22 cellular contexts compared by ENCODE assay signal in the genomic region with DNA sequence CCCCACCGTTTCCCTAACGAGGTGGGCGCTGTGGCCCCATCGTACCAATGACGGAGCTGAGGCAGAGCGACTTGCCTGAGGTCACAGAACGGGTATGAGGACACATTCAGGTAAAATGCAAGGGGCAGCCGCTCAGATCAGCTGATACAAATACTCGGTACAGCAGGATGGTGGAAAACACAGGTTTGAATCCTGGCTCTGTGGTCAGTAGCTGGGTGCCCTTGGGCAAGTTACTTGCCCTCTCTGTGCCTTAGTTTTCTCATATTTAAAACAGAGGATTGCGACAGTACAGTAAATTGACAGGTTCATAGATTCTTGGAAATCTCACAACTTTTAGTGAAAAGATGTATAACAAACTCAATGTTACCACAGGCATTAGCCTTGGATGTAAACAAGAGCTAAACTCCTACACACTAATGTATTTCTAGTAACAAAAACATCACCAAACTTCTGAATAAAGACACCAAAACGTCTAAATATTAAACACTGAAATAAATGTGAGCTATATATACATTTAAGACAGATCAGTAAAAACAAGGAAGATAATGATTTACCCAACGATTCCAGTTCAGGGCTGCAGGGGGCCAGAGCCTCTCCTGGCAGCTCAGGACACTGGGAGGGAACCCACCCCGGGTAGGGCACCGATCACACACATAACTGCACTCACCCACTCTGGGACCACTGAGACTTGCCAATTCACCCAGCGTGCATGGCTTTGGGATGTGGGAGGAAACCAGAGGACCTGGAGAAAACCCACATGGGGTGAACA.
DNase-seq lines count a peak whose midpoint lies in the region; ATAC-seq and TF ChIP-seq lines count a peak whose summit lies in the region.
"Had no signal": no experiment of that assay in that cellular context is flagged by ENCODE, and none has a peak within 500 bp of the region (broad histone marks: within the 10 kb centered on the region; RNA-seq: fewer than 3 reads in every experiment).

No MANE protein-coding gene starts in this region.

- no peaks in the 10 kb centered on the region for H3K4me1 Mint-ChIP-seq in endodermal cell
- H3K4me1 Mint-ChIP-seq in activated T-helper 17 cell treated with anti-CD3 and anti-CD28 coated beads, Interleukin-2, amount 50 U/mL, for 72 hours, result peaks cover 9% of the 10 kb centered on the region
- H3K4me1 Mint-ChIP-seq: activated CD4-positive, alpha-beta T cell treated with anti-CD3 and anti-CD28 coated beads for 36 hours; activated CD8-positive, alpha-beta memory T cell treated with anti-CD3 and anti-CD28 coated beads, Interleukin-2, amount 10 ng/mL, durations not matched to agents 7 days and 5 days had no signal

- no peak for ATAC-seq in activated T-helper 17 cell treated with anti-CD3 and anti-CD28 coated beads, Interleukin-2, amount 50 U/mL, for 72 hours (replicated peaks)
- ATAC-seq: activated CD4-positive, alpha-beta T cell treated with anti-CD3 and anti-CD28 coated beads for 36 hours; activated CD8-positive, alpha-beta memory T cell treated with anti-CD3 and anti-CD28 coated beads, Interleukin-2, amount 10 ng/mL, durations not matched to agents 7 days and 5 days; stimulated activated effector memory CD8-positive, alpha-beta T cell treated with anti-CD3 and anti-CD28 coated beads, Interleukin-12 subunit alpha, Interleukin-12 subunit beta, amount 100 ng/mL, for 72 hours had no signal

- no peak overlapping the region for H3K27ac Mint-ChIP-seq in endodermal cell
- H3K27ac Mint-ChIP-seq in activated T-helper 17 cell treated with anti-CD3 and anti-CD28 coated beads, Interleukin-2, amount 50 U/mL, for 72 hours, result no peak overlapping the region
- H3K27ac Mint-ChIP-seq: activated CD4-positive, alpha-beta T cell treated with anti-CD3 and anti-CD28 coated beads for 36 hours; activated CD8-positive, alpha-beta memory T cell treated with anti-CD3 and anti-CD28 coated beads, Interleukin-2, amount 10 ng/mL, durations not matched to agents 7 days and 5 days; CD4-positive, alpha-beta T cell; stimulated activated effector memory CD8-positive, alpha-beta T cell treated with anti-CD3 and anti-CD28 coated beads, Interleukin-12 subunit alpha, Interleukin-12 subunit beta, amount 100 ng/mL, for 72 hours had no signal

- H2AFZ ChIP-seq in osteoblast (ENCODE audit: low read length), result no peak overlapping the region

- H3K4me1 ChIP-seq in endodermal cell (ENCODE audit: control insufficient read depth, insufficient read depth, low read length) (no peaks in the 10 kb centered on the region), osteoblast (ENCODE audit: insufficient read depth, low read length) (no peaks in the 10 kb centered on the region), spleen (no peaks in the 10 kb centered on the region), ovary (ENCODE audit: insufficient read depth) (no peaks in the 10 kb centered on the region)

- TF ChIP-seq EP300 in ovary (IDR thresholded peaks at IDR 0.05), result no peak

- H3K36me3 ChIP-seq in endodermal cell (ENCODE audit: control insufficient read depth, insufficient read depth, low read length) (no peaks in the 10 kb centered on the region), osteoblast (ENCODE audit: insufficient read depth, low read length) (no peaks in the 10 kb centered on the region), spleen (peaks cover 0 to 72% (median 3%) of the 10 kb centered on the region in 6 donors), ovary (no peaks in the 10 kb centered on the region)
- H3K36me3 ChIP-seq: HAP-1 had no signal

- H4K20me1 ChIP-seq in osteoblast (ENCODE audit: insufficient read depth, low read length), result peaks cover 20% of the 10 kb centered on the region

- no peak overlapping the region for H3K27ac ChIP-seq in endodermal cell (ENCODE audit: low read depth, low read length)
- H3K27ac ChIP-seq in osteoblast (ENCODE audit: low read depth, low read length), result no peak overlapping the region
- H3K27ac ChIP-seq in spleen, result no peak overlapping the region
- no peak overlapping the region for H3K27ac ChIP-seq in ovary

- peak; percentile 63 for TF ChIP-seq CTCF in endodermal cell (conservative IDR thresholded peaks at IDR 0.05)
- peak; percentile 21 for TF ChIP-seq CTCF in osteoblast (IDR thresholded peaks at IDR 0.05; ENCODE audit: extremely low read depth, low read depth, low read length)
- no peak for TF ChIP-seq CTCF in spleen (IDR thresholded peaks at IDR 0.05 in 8 of 11, conservative IDR thresholded peaks at IDR 0.05 in 3 of 11)
- no peak for TF ChIP-seq CTCF in ovary (IDR thresholded peaks at IDR 0.05)

- no peak overlapping the region for H3K4me2 ChIP-seq in osteoblast (ENCODE audit: insufficient read depth, low read length)

- H3K9me3 ChIP-seq in endodermal cell (ENCODE audit: control insufficient read depth, low read length) (no peaks in the 10 kb centered on the region), osteoblast (ENCODE audit: low read depth, low read length) (no peaks in the 10 kb centered on the region), spleen (no peaks in the 10 kb centered on the region), ovary (no peaks in the 10 kb centered on the region)
- H3K9me3 ChIP-seq: HAP-1 had no signal

- peak; percentile 4 for DNase-seq in DMS114 treated with DMSO at 0.1 percent for 48 hours (lab: John Stamatoyannopoulos, UW; ENCODE audit: unreplicated experiment)
- peak; percentile 7 for DNase-seq in OCI-M1 (lab: John Stamatoyannopoulos, UW)
- DNase-seq in endodermal cell, result no peak
- DNase-seq in osteoblast (ENCODE audit: insufficient read length, low spot score, missing footprints), result no peak
- DNase-seq in spleen, result no peak
- DNase-seq in NOMO-1 treated with DMSO at 0.1 percent for 48 hours (lab: John Stamatoyannopoulos, UW; ENCODE audit: unreplicated experiment), result no peak
- DNase-seq in ovary, result no peak
- DNase-seq: activated CD4-positive, alpha-beta T cell treated with anti-CD3 and anti-CD28 coated beads for 36 hours; activated CD8-positive, alpha-beta memory T cell treated with anti-CD3 and anti-CD28 coated beads, Interleukin-2, amount 10 ng/mL, durations not matched to agents 7 days and 5 days; caudate nucleus; CD4-positive, alpha-beta T cell; effector CD8-positive, alpha-beta T cell; hippocampal formation; islet precursor cell; KBM-7; NCI-H1048; NCI-H2029 treated with DMSO at 0.1 percent for 48 hours; NCI-H524 treated with DMSO at 0.1 percent for 48 hours; SIG-M5 had no signal

- no peak overlapping the region for H3K9ac ChIP-seq in endodermal cell (ENCODE audit: extremely low read depth, low read length, poor library complexity, severe bottlenecking)

- no peaks in the 10 kb centered on the region for H3K9me3 Mint-ChIP-seq in endodermal cell
- H3K9me3 Mint-ChIP-seq in activated T-helper 17 cell treated with anti-CD3 and anti-CD28 coated beads, Interleukin-2, amount 50 U/mL, for 72 hours, result no peaks in the 10 kb centered on the region
- H3K9me3 Mint-ChIP-seq: CD4-positive, alpha-beta T cell; stimulated activated effector memory CD8-positive, alpha-beta T cell treated with anti-CD3 and anti-CD28 coated beads, Interleukin-12 subunit alpha, Interleukin-12 subunit beta, amount 100 ng/mL, for 72 hours had no signal

- no peak overlapping the region for H3K4me3 Mint-ChIP-seq in endodermal cell
- H3K4me3 Mint-ChIP-seq in activated T-helper 17 cell treated with anti-CD3 and anti-CD28 coated beads, Interleukin-2, amount 50 U/mL, for 72 hours, result no peak overlapping the region
- H3K4me3 Mint-ChIP-seq: activated CD4-positive, alpha-beta T cell treated with anti-CD3 and anti-CD28 coated beads for 36 hours; activated CD8-positive, alpha-beta memory T cell treated with anti-CD3 and anti-CD28 coated beads, Interleukin-2, amount 10 ng/mL, durations not matched to agents 7 days and 5 days; CD4-positive, alpha-beta T cell; stimulated activated effector memory CD8-positive, alpha-beta T cell treated with anti-CD3 and anti-CD28 coated beads, Interleukin-12 subunit alpha, Interleukin-12 subunit beta, amount 100 ng/mL, for 72 hours had no signal

- TF ChIP-seq POLR2A in spleen (IDR thresholded peaks at IDR 0.05) (no peak), ovary (IDR thresholded peaks at IDR 0.05) (no peak)

- intact Hi-C loops in spleen (cut with DNase I; ENCODE audit: low total_unique reads) (no loop called here), ovary (cut with DNase I) (no loop called here)

- H3K27me3 ChIP-seq in endodermal cell (ENCODE audit: control insufficient read depth, insufficient read depth, low read length, poor library complexity, severe bottlenecking) (no peaks in the 10 kb centered on the region), osteoblast (ENCODE audit: insufficient read depth, low read length) (no peaks in the 10 kb centered on the region), spleen (replicated peaks in 1 of 7) (no peaks in the 10 kb centered on the region), ovary (no peaks in the 10 kb centered on the region)

- H3K79me2 ChIP-seq in osteoblast (ENCODE audit: insufficient read depth, low read length), result no peaks in the 10 kb centered on the region

- peaks cover 8% of the 10 kb centered on the region for H3K36me3 Mint-ChIP-seq in endodermal cell (ENCODE audit: low read depth)
- H3K36me3 Mint-ChIP-seq in activated T-helper 17 cell treated with anti-CD3 and anti-CD28 coated beads, Interleukin-2, amount 50 U/mL, for 72 hours (ENCODE audit: low read depth), result peaks cover 44% of the 10 kb centered on the region
- H3K36me3 Mint-ChIP-seq: activated CD8-positive, alpha-beta memory T cell treated with anti-CD3 and anti-CD28 coated beads, Interleukin-2, amount 10 ng/mL, durations not matched to agents 7 days and 5 days had no signal

- WGBS in endodermal cell (ENCODE audit: insufficient coverage in 1 of 2, insufficient read length in 1 of 2), 2 experiments, result 91 to 93% methylated on average over 13 to 14 of the region's 15 CpGs
- 82 to 90% (median 87%) methylated on average over 15 of the region's 15 CpGs for WGBS in spleen, 5 donors
- 50 to 63% (median 55%) methylated on average over 15 of the region's 15 CpGs for WGBS in ovary, 3 donors

- no peak overlapping the region for H3K4me3 ChIP-seq in endodermal cell (ENCODE audit: low read length)
- no peak overlapping the region for H3K4me3 ChIP-seq in osteoblast (ENCODE audit: insufficient read depth, low read length)
- no peak overlapping the region for H3K4me3 ChIP-seq in spleen
- no peak overlapping the region for H3K4me3 ChIP-seq in ovary
- H3K4me3 ChIP-seq: HAP-1 had no signal

- no peaks in the 10 kb centered on the region for H3K27me3 Mint-ChIP-seq in endodermal cell (ENCODE audit: insufficient read depth)
- H3K27me3 Mint-ChIP-seq in activated T-helper 17 cell treated with anti-CD3 and anti-CD28 coated beads, Interleukin-2, amount 50 U/mL, for 72 hours, result no peaks in the 10 kb centered on the region
- H3K27me3 Mint-ChIP-seq: activated CD4-positive, alpha-beta T cell treated with anti-CD3 and anti-CD28 coated beads for 36 hours; activated CD8-positive, alpha-beta memory T cell treated with anti-CD3 and anti-CD28 coated beads, Interleukin-2, amount 10 ng/mL, durations not matched to agents 7 days and 5 days; CD4-positive, alpha-beta T cell had no signal

Comparison
In these comparisons a context has a peak if more than half of its experiments do, and no peak if none do; other contexts are left out.
1. DNase-seq: peak in DMS114 treated with DMSO at 0.1 percent for 48 hours (single experiment) and OCI-M1 (single experiment); none in endodermal cell (single experiment), osteoblast (single experiment), spleen (single experiment), NOMO-1 treated with DMSO at 0.1 percent for 48 hours (single experiment) and ovary (0 of 5).
2. CTCF ChIP-seq: peak in endodermal cell (single experiment) and osteoblast (single experiment); none in spleen (0 of 11) and ovary (0 of 3).